Comparison of ENCODE assay signal across 15 cellular contexts in the genomic region with DNA sequence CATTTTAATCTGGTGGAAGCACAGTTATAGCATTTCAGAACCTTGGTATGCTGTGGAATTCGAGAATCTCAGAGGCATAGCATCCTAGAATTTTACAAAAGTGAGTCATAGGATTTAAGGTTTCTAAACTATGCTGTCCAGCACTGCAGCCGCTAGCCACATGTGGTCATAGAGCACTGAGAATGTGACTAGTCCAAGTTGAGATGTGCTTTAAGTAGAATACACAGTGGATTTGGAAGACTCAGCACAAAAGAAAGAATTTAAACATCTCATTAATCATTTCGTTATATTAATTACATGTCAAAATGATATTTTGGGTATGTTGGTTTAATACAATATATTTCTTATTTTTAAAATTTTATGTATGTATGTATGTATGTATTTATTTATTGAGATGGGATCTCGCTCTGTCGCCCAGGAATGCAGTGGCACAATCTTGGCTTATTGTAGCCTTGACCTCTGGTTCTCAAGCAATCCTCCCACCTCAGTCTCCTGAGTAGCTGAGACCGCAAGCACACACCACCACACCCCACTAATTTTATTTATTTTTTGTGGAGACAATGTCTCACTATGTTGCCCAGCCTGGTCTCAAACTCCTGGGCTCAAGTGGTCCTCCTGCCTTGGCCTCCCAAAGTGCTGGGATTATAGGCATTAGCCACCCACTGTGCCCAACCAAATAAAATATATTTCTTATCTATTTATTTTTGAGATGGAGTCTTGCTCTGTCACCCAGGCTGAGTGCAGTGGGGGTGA. TPM values are rescaled to one million over a fixed set of nuclear protein-coding genes. Genes with fewer than 3 reads are reported as not detected.
DNase-seq lines count a peak whose midpoint lies in the region; ATAC-seq, FAIRE-seq and TF ChIP-seq lines count a peak whose summit lies in the region.
"Had no signal": no experiment of that assay in that cellular context is flagged by ENCODE, and none has a peak within 500 bp of the region (broad histone marks: within the 10 kb centered on the region; RNA-seq: fewer than 3 reads in every experiment).

No MANE protein-coding gene starts in this region.

- peak; percentile 23 for ATAC-seq in foreskin keratinocyte
- peak; percentile 12 for ATAC-seq in upper lobe of right lung

- H3K27me3 Mint-ChIP-seq in MCF 10A (ENCODE audit: insufficient read depth, unreplicated experiment) (no peaks in the 10 kb centered on the region), type B pancreatic cell (no peaks in the 10 kb centered on the region)

- H3K36me3 ChIP-seq in breast epithelium (no peaks in the 10 kb centered on the region), adipocyte (ENCODE audit: control insufficient read depth, insufficient read depth, low read length, severe bottlenecking) (no peaks in the 10 kb centered on the region), upper lobe of right lung (no peaks in the 10 kb centered on the region)

- no peak overlapping the region for H3K4me3 Mint-ChIP-seq in MCF 10A (ENCODE audit: unreplicated experiment)
- H3K4me3 Mint-ChIP-seq in type B pancreatic cell: no peak overlapping the region
- H3K4me3 Mint-ChIP-seq: nephron progenitor cell had no signal

- H3K36me3 Mint-ChIP-seq in MCF 10A (ENCODE audit: insufficient read depth, unreplicated experiment) (peaks cover 6% of the 10 kb centered on the region), type B pancreatic cell (no peaks in the 10 kb centered on the region)

- H3K27me3 ChIP-seq in breast epithelium: no peaks in the 10 kb centered on the region
- H3K27me3 ChIP-seq in adipocyte (replicated peaks; ENCODE audit: control insufficient read depth, insufficient read depth, low read length): no peaks in the 10 kb centered on the region
- no peaks in the 10 kb centered on the region for H3K27me3 ChIP-seq in foreskin keratinocyte
- no peaks in the 10 kb centered on the region for H3K27me3 ChIP-seq in upper lobe of right lung

- POLR2A ChIA-PET in MCF 10A (lab: Yijun Ruan, JAX): interaction anchor here (0.6 to 1.3 kb wide), 4 partner anchors 11 to 926 kb away, joined by 3 to 5 read pairs (median 4); no protein-coding TSS in a partner anchor

- H3K9ac ChIP-seq in adipocyte (ENCODE audit: low read length): no peak overlapping the region

- intact Hi-C loops in MCF 10A (cut with micrococcal nuclease) (loop anchor here (2.0 kb wide), 1 partner anchor 75 kb away; no protein-coding TSS in a partner anchor), breast epithelium (cut with DNase I; ENCODE audit: low total_unique reads) (loop anchor here (10.0 kb wide), 1 partner anchor 185 kb away; no protein-coding TSS in a partner anchor), upper lobe of right lung (cut with DNase I) (no loop called here)

- H3K27ac ChIP-seq in breast epithelium: no peak overlapping the region
- H3K27ac ChIP-seq in foreskin keratinocyte: no peak overlapping the region
- no peak overlapping the region for H3K27ac ChIP-seq in upper lobe of right lung
- H3K27ac ChIP-seq: 22Rv1 had no signal

- H3K4me3 ChIP-seq in breast epithelium: no peak overlapping the region
- H3K4me3 ChIP-seq in adipocyte (ENCODE audit: low read length): no peak overlapping the region
- H3K4me3 ChIP-seq in upper lobe of right lung: no peak overlapping the region

- peaks cover 24% of the 10 kb centered on the region for H3K4me1 Mint-ChIP-seq in MCF 10A (ENCODE audit: insufficient read depth, unreplicated experiment)
- peaks cover 13% of the 10 kb centered on the region for H3K4me1 Mint-ChIP-seq in type B pancreatic cell (ENCODE audit: unreplicated experiment)

- TF ChIP-seq POLR2A in breast epithelium (IDR thresholded peaks at IDR 0.05) (no peak), GM12891 (IDR thresholded peaks at IDR 0.05; ENCODE audit: low read depth, low read length) (no peak)

- no peak for TF ChIP-seq CTCF in MCF 10A (IDR thresholded peaks at IDR 0.05; ENCODE audit: unreplicated experiment)
- TF ChIP-seq CTCF in breast epithelium (IDR thresholded peaks at IDR 0.05): no peak
- TF ChIP-seq CTCF in foreskin keratinocyte (conservative IDR thresholded peaks at IDR 0.05): no peak
- TF ChIP-seq CTCF in upper lobe of right lung (IDR thresholded peaks at IDR 0.05): no peak
- TF ChIP-seq CTCF in type B pancreatic cell (conservative IDR thresholded peaks at IDR 0.05): no peak

- BruUV-seq in MCF 10A (replicated peaks; lab: Mats Ljungman, UMichigan): no TSS peak

- H3K4me1 ChIP-seq in breast epithelium (peaks cover 0 to under 1% of the 10 kb centered on the region in 2 donors), adipocyte (ENCODE audit: control insufficient read depth, insufficient read depth, low read length) (peaks cover 32% of the 10 kb centered on the region), foreskin keratinocyte (peaks cover 24% of the 10 kb centered on the region), upper lobe of right lung (peaks cover 14% of the 10 kb centered on the region)

- H3K9me3 Mint-ChIP-seq in MCF 10A (ENCODE audit: unreplicated experiment) (no peaks in the 10 kb centered on the region), type B pancreatic cell (no peaks in the 10 kb centered on the region)
- H3K9me3 Mint-ChIP-seq: nephron progenitor cell had no signal

- CTCF ChIA-PET in MCF 10A (lab: Yijun Ruan, JAX): interaction anchor here (0.7 to 1.6 kb wide), 3 partner anchors 11 to 231 kb away, joined by 4 to 6 read pairs (median 6); a partner anchor contains a TSS

- H3K9me3 ChIP-seq in breast epithelium (no peaks in the 10 kb centered on the region), adipocyte (ENCODE audit: control insufficient read depth, low read length) (no peaks in the 10 kb centered on the region), upper lobe of right lung (no peaks in the 10 kb centered on the region)

- no peak for FAIRE-seq in GM12891 (lab: Jason Lieb, UNC)

- H3K27ac Mint-ChIP-seq in MCF 10A (ENCODE audit: low read depth, unreplicated experiment): no peak overlapping the region
- no peak overlapping the region for H3K27ac Mint-ChIP-seq in type B pancreatic cell
- H3K27ac Mint-ChIP-seq: nephron progenitor cell had no signal

- DNase-seq in MCF 10A (ENCODE audit: unreplicated experiment) (peak; percentile 81), breast epithelium (ENCODE audit: low spot score in 2 of 2) (no peak), adipocyte (ENCODE audit: low read depth) (peak; percentile 95), foreskin keratinocyte (peak; percentile 59 to 87), upper lobe of right lung (no peak), GM12891 (ENCODE audit: insufficient read length, low spot score) (no peak), type B pancreatic cell (ENCODE audit: extremely low spot score, unreplicated experiment) (no peak), NCI-H1930 (lab: John Stamatoyannopoulos, UW) (no peak)
- DNase-seq: activated T-cell treated with anti-CD3 and anti-CD28 coated beads, Interleukin-2, amount 50 U/mL, for 1 hour; cerebellar nuclear complex; GDM1; H7; nephron progenitor cell; stimulated activated CD4-positive, alpha-beta T cell treated with anti-CD3 and anti-CD28 coated beads, Interleukin-2, amount 100 ng/mL, for 24 hours had no signal

TF ChIP-seq in GM12891, 5 proteins besides CTCF, POLR2A, EP300 and RAD21:
- no peak for TF ChIP-seq SPI1 (IDR thresholded peaks at IDR 0.05; ENCODE audit: low read depth, low read length)
- TF ChIP-seq TAF1 (IDR thresholded peaks at IDR 0.05; ENCODE audit: low read depth, low read length): no peak
- TF ChIP-seq PAX5 (IDR thresholded peaks at IDR 0.05; ENCODE audit: insufficient read depth, low read length, severe bottlenecking): no peak
- TF ChIP-seq POLR2AphosphoS5 (IDR thresholded peaks at IDR 0.05; ENCODE audit: low read depth, low read length): no peak
- TF ChIP-seq POU2F2 (IDR thresholded peaks at IDR 0.05; ENCODE audit: low read depth, low read length): no peak

RNA-seq across cellular contexts. Expression of a gene that starts 20.4 kb away (rescaled TPM):
- total RNA-seq in MCF 10A (2022) (5,481 and 5,921 TPM in 2 replicates), breast epithelium (1,000 to 10,000 TPM; 3,271 to 4,472 (median 4,011) TPM), foreskin keratinocyte (2,193 and 2,437 TPM in 2 replicates), upper lobe of right lung (1,578 TPM), type B pancreatic cell (ENCODE audit: low replicate concordance) (2,469 and 2,543 TPM in 2 replicates)
- 3,381 and 3,638 TPM in 2 replicates for polyA plus RNA-seq in foreskin keratinocyte
- 5,398 TPM for polyA plus RNA-seq in GM12891 (2012; ENCODE audit: low read depth, missing spikeins)

RNA-seq across cellular contexts. Expression of a gene that starts 38.0 kb away (rescaled TPM):
- total RNA-seq in MCF 10A (2022): 68.9 and 79.3 TPM in 2 replicates
- total RNA-seq in breast epithelium: 10 to 100 TPM; 46.7 to 92.3 (median 74.1) TPM
- 53.4 and 56.2 TPM in 2 replicates for total RNA-seq in foreskin keratinocyte
- polyA plus RNA-seq in foreskin keratinocyte: 15.3 and 16.8 TPM in 2 replicates
- total RNA-seq in upper lobe of right lung: 143 TPM
- 11.7 TPM for polyA plus RNA-seq in GM12891 (2012; ENCODE audit: low read depth, missing spikeins)
- total RNA-seq in type B pancreatic cell (ENCODE audit: low replicate concordance): 96.5 and 101 TPM in 2 replicates

RNA-seq across cellular contexts. Expression of a gene that starts 57.2 kb away (rescaled TPM):
- total RNA-seq in MCF 10A (2022): not detected in 2 replicates
- total RNA-seq in breast epithelium: 100 to 1,000 TPM; 382 to 393 (median 392) TPM
- 4.0 and 7.2 TPM in 2 replicates for total RNA-seq in foreskin keratinocyte
- polyA plus RNA-seq in foreskin keratinocyte: 6.3 and 9.4 TPM in 2 replicates
- total RNA-seq in upper lobe of right lung: 2,961 TPM
- 7,750 TPM for polyA plus RNA-seq in GM12891 (2012; ENCODE audit: low read depth, missing spikeins)
- 24.9 and 37.2 TPM in 2 replicates for total RNA-seq in type B pancreatic cell (ENCODE audit: low replicate concordance)

Comparison
In these comparisons a context has a peak if more than half of its experiments do, and no peak if none do; other contexts are left out.
1. DNase-seq: peak in MCF 10A (single experiment), adipocyte (single experiment) and foreskin keratinocyte (2 of 2); none in breast epithelium (0 of 2), upper lobe of right lung (single experiment), GM12891 (single experiment), type B pancreatic cell (single experiment) and NCI-H1930 (0 of 2).
2. RNA of a gene that starts 57.2 kb away (total RNA-seq): 2,961 TPM in upper lobe of right lung (single experiment) and 382 to 393 TPM in breast epithelium; 24.9 to 37.2 TPM in type B pancreatic cell, 4.0 to 7.2 TPM in foreskin keratinocyte and not detected in MCF 10A; every median in the first group is over 10 times any median in the second.